Comparison of ENCODE assay signal across 21 cellular contexts in the genomic region with DNA sequence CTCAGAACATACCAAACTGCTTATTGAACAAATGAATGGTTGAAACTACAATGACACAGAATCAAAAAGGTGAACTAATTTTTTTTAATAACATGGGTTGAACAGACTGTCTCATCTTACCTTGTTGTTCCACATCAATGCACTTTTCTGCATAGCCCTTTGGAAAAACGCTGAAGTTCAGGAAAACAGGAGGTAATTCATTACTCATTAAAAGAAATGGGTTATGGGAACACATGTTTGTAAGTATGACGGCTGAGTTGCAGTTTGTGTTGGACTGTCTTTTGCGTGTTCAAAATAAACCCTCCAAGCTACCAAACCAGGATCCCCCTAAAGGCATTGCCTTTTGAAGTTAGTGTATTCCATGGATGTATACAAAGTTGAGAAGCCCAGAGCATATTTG.
DNase-seq lines count a peak whose midpoint lies in the region; ATAC-seq, FAIRE-seq and TF ChIP-seq lines count a peak whose summit lies in the region.
"Had no signal": no experiment of that assay in that cellular context is flagged by ENCODE, and none has a peak within 500 bp of the region (broad histone marks: within the 10 kb centered on the region; RNA-seq: fewer than 3 reads in every experiment).

No MANE protein-coding gene starts in this region.

- peak overlapping the region in 1 of 2 donors; percentile 79 for H3K27ac ChIP-seq in kidney (ENCODE audit: low read depth in 2 of 2, low read length in 2 of 2)
- no peak overlapping the region for H3K27ac ChIP-seq in endodermal cell (ENCODE audit: low read depth, low read length)
- H3K27ac ChIP-seq: C4-2B, HL-60 had no signal

- intact Hi-C loops in kidney (cut with DNase I) = no loop called here

- ATAC-seq in left lobe of liver = peak; percentile 68
- ATAC-seq: GM23338, HCT116 had no signal

- no peaks in the 10 kb centered on the region for H3K9me3 Mint-ChIP-seq in endodermal cell
- H3K9me3 Mint-ChIP-seq: CD4-positive, alpha-beta T cell; GM23338; HFFc6 had no signal

- no peak for TF ChIP-seq CTCF in epithelial cell of proximal tubule (conservative IDR thresholded peaks at IDR 0.05; ENCODE audit: low read depth, low read length)
- no peak for TF ChIP-seq CTCF in kidney (IDR thresholded peaks at IDR 0.05; ENCODE audit: borderline replicate concordance, extremely low read depth, insufficient read depth)
- no peak for TF ChIP-seq CTCF in endodermal cell (conservative IDR thresholded peaks at IDR 0.05)

- H3K4me3 Mint-ChIP-seq in endodermal cell = no peak overlapping the region
- H3K4me3 Mint-ChIP-seq: CD4-positive, alpha-beta T cell; GM23338; HFFc6 had no signal

- H3K27ac Mint-ChIP-seq in endodermal cell = no peak overlapping the region
- H3K27ac Mint-ChIP-seq: CD4-positive, alpha-beta T cell; GM23338; HFFc6 had no signal

- H3K36me3 ChIP-seq in kidney (ENCODE audit: control insufficient read depth in 1 of 2, insufficient read depth in 2 of 2, low read length in 2 of 2) (no peaks in the 10 kb centered on the region), endodermal cell (ENCODE audit: control insufficient read depth, insufficient read depth, low read length) (no peaks in the 10 kb centered on the region), HAP-1 (replicated peaks) (no peaks in the 10 kb centered on the region)

- H3K4me1 Mint-ChIP-seq in endodermal cell = no peaks in the 10 kb centered on the region
- H3K4me1 Mint-ChIP-seq: GM23338 had no signal

- DNase-seq in epithelial cell of proximal tubule (ENCODE audit: low read depth) (peak; percentile 65), kidney (no peak), left lobe of liver (ENCODE audit: low spot score) (no peak), NK-92 (lab: John Stamatoyannopoulos, UW; ENCODE audit: unreplicated experiment) (no peak), putamen (ENCODE audit: low spot score) (no peak), endodermal cell (no peak), HAP-1 (ENCODE audit: low spot score in 2 of 2) (no peak)
- DNase-seq: AML-193; Caco-2; CD4-positive, alpha-beta T cell; DMS79 treated with DMSO at 0.1 percent for 48 hours; GF-D8; HFFc6; IMR-90 had no signal

- peak; percentile 88 for FAIRE-seq in kidney (lab: Jason Lieb, UNC)
- FAIRE-seq: A204.1, D721Med, H54 had no signal

- 91 to 100% methylated on average over 1 to 2 of the region's 3 CpGs for WGBS in endodermal cell (ENCODE audit: insufficient coverage in 1 of 2, insufficient read length in 1 of 2), 2 experiments

- H3K9me3 ChIP-seq in kidney (ENCODE audit: control insufficient read depth in 1 of 2, low read length in 2 of 2) (no peaks in the 10 kb centered on the region), endodermal cell (ENCODE audit: control insufficient read depth, low read length) (no peaks in the 10 kb centered on the region), HAP-1 (no peaks in the 10 kb centered on the region)
- H3K9me3 ChIP-seq: Caco-2 had no signal

- H3K4me3 ChIP-seq in epithelial cell of proximal tubule (ENCODE audit: low read depth, low read length) (no peak overlapping the region), kidney (ENCODE audit: low read length in 2 of 2) (no peak overlapping the region), endodermal cell (ENCODE audit: low read length) (no peak overlapping the region), HAP-1 (no peak overlapping the region)
- H3K4me3 ChIP-seq: GM23338 had no signal

- peaks cover 1% of the 10 kb centered on the region for H3K27me3 Mint-ChIP-seq in endodermal cell (ENCODE audit: insufficient read depth)

- no peaks in the 10 kb centered on the region for H3K36me3 Mint-ChIP-seq in endodermal cell (ENCODE audit: low read depth)

- H3K9ac ChIP-seq in kidney (ENCODE audit: low read length in 2 of 2) (no peak overlapping the region), endodermal cell (ENCODE audit: extremely low read depth, low read length, poor library complexity, severe bottlenecking) (no peak overlapping the region)

- H3K4me1 ChIP-seq in kidney (ENCODE audit: control insufficient read depth in 1 of 2, insufficient read depth in 1 of 2, low read depth in 1 of 2, low read length in 2 of 2) = peaks cover 3 to 11% of the 10 kb centered on the region in 2 donors
- H3K4me1 ChIP-seq in endodermal cell (ENCODE audit: control insufficient read depth, insufficient read depth, low read length) = no peaks in the 10 kb centered on the region
- no peaks in the 10 kb centered on the region; the same call in 1 of the 2 replicates for H3K4me1 ChIP-seq in HAP-1

- H3K27me3 ChIP-seq in endodermal cell (ENCODE audit: control insufficient read depth, insufficient read depth, low read length, poor library complexity, severe bottlenecking) (no peaks in the 10 kb centered on the region), HAP-1 (ENCODE audit: low read depth) (no peaks in the 10 kb centered on the region)

- in situ Hi-C loops in HAP-1 (cut with MboI; ENCODE audit: low sequenced_read_pairs) = no loop called here
